Comparison of ENCODE assay signal across 8 cellular contexts in the genomic region with DNA sequence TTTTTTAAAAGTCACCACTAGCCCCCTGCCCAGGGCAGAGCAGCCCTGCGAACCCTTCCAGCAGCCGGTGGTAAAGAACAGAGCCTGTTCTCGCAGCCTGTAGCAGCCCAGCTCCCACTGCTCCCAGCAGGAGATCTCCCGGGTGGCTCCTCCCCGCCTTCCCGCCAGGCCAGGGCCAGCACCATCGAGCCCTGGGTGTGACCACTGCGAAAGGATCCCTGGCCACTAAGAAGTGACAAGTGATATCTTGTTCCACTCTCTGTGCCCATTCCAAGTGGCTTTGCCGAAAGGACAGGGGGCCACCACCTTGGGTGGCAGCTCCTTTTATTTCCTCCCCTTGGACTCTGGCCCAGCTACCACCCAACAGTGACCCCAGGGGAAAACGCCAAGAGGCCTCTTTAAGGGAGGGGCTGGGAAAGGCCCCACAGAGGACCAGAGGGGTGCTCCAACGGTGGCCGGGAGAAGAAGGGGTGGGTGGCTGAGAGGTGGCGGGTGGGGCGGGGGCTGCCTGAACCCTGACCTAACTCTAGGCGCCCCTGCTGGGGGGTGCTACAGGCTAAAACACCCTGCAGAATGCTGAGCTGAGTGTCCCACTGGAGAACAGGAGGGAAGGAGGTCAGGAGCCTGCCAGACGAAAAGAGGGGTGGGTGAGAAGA. TPM values are rescaled to one million over a fixed set of nuclear protein-coding genes. Genes with fewer than 3 reads are reported as not detected.
DNase-seq lines count a peak whose midpoint lies in the region; ATAC-seq and TF ChIP-seq lines count a peak whose summit lies in the region.

No MANE protein-coding gene starts in this region.

- no peaks in the 10 kb centered on the region for H3K36me3 ChIP-seq in CD8-positive, alpha-beta memory T cell (ENCODE audit: insufficient read depth, low read length)
- H3K36me3 ChIP-seq in RWPE2 (ENCODE audit: low read depth) (no peaks in the 10 kb centered on the region), esophagus muscularis mucosa (peaks cover 0 to 9% (median 3%) of the 10 kb centered on the region in 4 donors), neural progenitor cell (no peaks in the 10 kb centered on the region)

- H3K9ac ChIP-seq in neural progenitor cell, result no peak overlapping the region

- in situ Hi-C loops in GM13976 (cut with MboI; ENCODE audit: low sequenced_read_pairs, unreplicated experiment), result no loop called here

- no peak overlapping the region for H2AFZ ChIP-seq in neural progenitor cell (replicated peaks)

- peaks cover 6% of the 10 kb centered on the region for H3K79me2 ChIP-seq in neural progenitor cell (ENCODE audit: low read depth)

- 37% methylated on average over 11 of the region's 16 CpGs for WGBS in esophagus muscularis mucosa

- no peaks in the 10 kb centered on the region for H3K27me3 Mint-ChIP-seq in CD8-positive, alpha-beta memory T cell
- H3K27me3 Mint-ChIP-seq in neural progenitor cell (ENCODE audit: insufficient read depth, low read depth), result peaks cover 12% of the 10 kb centered on the region

- H3K4me3 ChIP-seq in CD8-positive, alpha-beta memory T cell (ENCODE audit: low read length), result peak overlapping the region; percentile 50
- peak overlapping the region; percentile 100 for H3K4me3 ChIP-seq in RWPE2 (ENCODE audit: severe bottlenecking)
- H3K4me3 ChIP-seq in esophagus muscularis mucosa, result peak overlapping the region; percentile 75 to 92 (median 82)
- peak overlapping the region; percentile 75 for H3K4me3 ChIP-seq in neural progenitor cell

- no peak for DNase-seq in CD8-positive, alpha-beta memory T cell
- DNase-seq in RWPE2 (ENCODE audit: low spot score), result no peak
- no peak for DNase-seq in esophagus muscularis mucosa (ENCODE audit: extremely low spot score)
- DNase-seq in neural progenitor cell (ENCODE audit: low spot score), result no peak
- DNase-seq in GM13976 (ENCODE audit: low spot score), result no peak
- no peak for DNase-seq in NCI-H226
- no peak for DNase-seq in NCI-H187 treated with DMSO at 0.1 percent for 48 hours (lab: John Stamatoyannopoulos, UW)
- DNase-seq in MV-4-11 (lab: John Stamatoyannopoulos, UW), result no peak

- intact Hi-C loops in esophagus muscularis mucosa (cut with DNase I), result no loop called here

- H3K27ac ChIP-seq in CD8-positive, alpha-beta memory T cell (ENCODE audit: low read depth, low read length), result peak overlapping the region; percentile 47
- H3K27ac ChIP-seq in RWPE2 (ENCODE audit: poor library complexity, severe bottlenecking), result peak overlapping the region; percentile 77
- H3K27ac ChIP-seq in esophagus muscularis mucosa (replicated peaks in 1 of 4), result peak overlapping the region; percentile 85 to 99 (median 94)
- no peak overlapping the region for H3K27ac ChIP-seq in neural progenitor cell

- TF ChIP-seq CTCF in RWPE2 (IDR thresholded peaks at IDR 0.05; ENCODE audit: poor library complexity, severe bottlenecking), result no peak
- TF ChIP-seq CTCF in esophagus muscularis mucosa (IDR thresholded peaks at IDR 0.05), result no peak
- no peak for TF ChIP-seq CTCF in neural progenitor cell (IDR thresholded peaks at IDR 0.05)
- TF ChIP-seq CTCF in GM13976 (IDR thresholded peaks at IDR 0.05; ENCODE audit: borderline replicate concordance, control extremely low read depth, extremely low read depth, insufficient read depth, missing control alignments), result no peak

- H3K4me1 Mint-ChIP-seq in CD8-positive, alpha-beta memory T cell, result peaks cover 14 to 45% (median 17%) of the 10 kb centered on the region in 3 donors
- peaks cover 17% of the 10 kb centered on the region for H3K4me1 Mint-ChIP-seq in neural progenitor cell

- peaks cover 48% of the 10 kb centered on the region for H4K20me1 ChIP-seq in neural progenitor cell (ENCODE audit: low read depth)

- no peaks in the 10 kb centered on the region for H3K9me3 ChIP-seq in CD8-positive, alpha-beta memory T cell (ENCODE audit: low read length)
- H3K9me3 ChIP-seq in RWPE2 (ENCODE audit: severe bottlenecking), result no peaks in the 10 kb centered on the region
- H3K9me3 ChIP-seq in esophagus muscularis mucosa, result no peaks in the 10 kb centered on the region
- no peaks in the 10 kb centered on the region for H3K9me3 ChIP-seq in neural progenitor cell (ENCODE audit: low read depth)

- H3K27ac Mint-ChIP-seq in CD8-positive, alpha-beta memory T cell, result peak overlapping the region in 6 of 8 donors; percentile 42 to 85 (median 68)
- no peak overlapping the region for H3K27ac Mint-ChIP-seq in neural progenitor cell

- CTCF ChIA-PET in CD8-positive, alpha-beta memory T cell (lab: Charles Lee), result interaction anchor here (2.1 kb wide), 2 partner anchors 16 to 29 kb away, joined by 5 to 15 read pairs; no protein-coding TSS in a partner anchor

- TF ChIP-seq EP300 in esophagus muscularis mucosa (IDR thresholded peaks at IDR 0.05), result no peak

- no peak for ATAC-seq in RWPE2 (ENCODE audit: low read depth)

- no peak for TF ChIP-seq POLR2A in esophagus muscularis mucosa (IDR thresholded peaks at IDR 0.05; ENCODE audit: low read depth)

- H3K27me3 ChIP-seq in CD8-positive, alpha-beta memory T cell (ENCODE audit: insufficient read depth, low read length, poor library complexity, severe bottlenecking), result no peaks in the 10 kb centered on the region
- no peaks in the 10 kb centered on the region for H3K27me3 ChIP-seq in RWPE2 (ENCODE audit: insufficient read depth, poor library complexity, severe bottlenecking)
- no peaks in the 10 kb centered on the region for H3K27me3 ChIP-seq in esophagus muscularis mucosa
- H3K27me3 ChIP-seq in neural progenitor cell, result peaks cover 41% of the 10 kb centered on the region

- H3K4me1 ChIP-seq in CD8-positive, alpha-beta memory T cell (ENCODE audit: insufficient read depth, low read length), result peaks cover 23% of the 10 kb centered on the region
- H3K4me1 ChIP-seq in RWPE2 (ENCODE audit: insufficient read depth, poor library complexity, severe bottlenecking) (no peaks in the 10 kb centered on the region), esophagus muscularis mucosa (peaks cover 63 to 77% (median 71%) of the 10 kb centered on the region in 4 donors), neural progenitor cell (peaks cover 38% of the 10 kb centered on the region)

- H3F3A ChIP-seq in neural progenitor cell (ENCODE audit: low read depth), result peaks cover 29% of the 10 kb centered on the region

- H3K9me3 Mint-ChIP-seq in CD8-positive, alpha-beta memory T cell, result no peaks in the 10 kb centered on the region
- H3K9me3 Mint-ChIP-seq in neural progenitor cell, result no peaks in the 10 kb centered on the region

- H3K4me2 ChIP-seq in neural progenitor cell, result peak overlapping the region; percentile 98

- peaks cover 0 to 2% (median 0%) of the 10 kb centered on the region in 3 donors for H3K36me3 Mint-ChIP-seq in CD8-positive, alpha-beta memory T cell
- H3K36me3 Mint-ChIP-seq in neural progenitor cell, result no peaks in the 10 kb centered on the region

- POLR2A ChIA-PET in CD8-positive, alpha-beta memory T cell (lab: Charles Lee), result interaction anchor here (1.4 to 4.7 kb wide), 3 partner anchors 14 to 28 kb away, joined by 5 to 59 read pairs (median 6); no protein-coding TSS in a partner anchor

- H3K4me3 Mint-ChIP-seq in CD8-positive, alpha-beta memory T cell, result peak overlapping the region; percentile 70 to 94 (median 77)
- H3K4me3 Mint-ChIP-seq in neural progenitor cell, result peak overlapping the region; percentile 80

RNA-seq across cellular contexts. Expression of a gene that starts 1.6 kb away (rescaled TPM):
- 1 to 10 TPM; 9.0 to 9.1 TPM for total RNA-seq in CD8-positive, alpha-beta memory T cell
- 2.9 TPM for polyA plus RNA-seq in CD8-positive, alpha-beta memory T cell
- total RNA-seq in esophagus muscularis mucosa, result 100 to 1,000 TPM in 3 of 4 donors, 10 to 100 TPM in 1; 93.8 to 192 (median 142) TPM
- 4.5 and 9.1 TPM in 2 replicates for total RNA-seq in neural progenitor cell (ENCODE audit: low replicate concordance)

RNA-seq across cellular contexts. Expression of a gene that starts 25.2 kb away (rescaled TPM):
- total RNA-seq in CD8-positive, alpha-beta memory T cell, result 10 to 100 TPM; 46.4 to 50.2 TPM
- polyA plus RNA-seq in CD8-positive, alpha-beta memory T cell, result 74.9 TPM
- total RNA-seq in esophagus muscularis mucosa, result 10 to 100 TPM; 33.6 to 77.6 (median 59.4) TPM
- 16.3 and 46.2 TPM in 2 replicates for total RNA-seq in neural progenitor cell (ENCODE audit: low replicate concordance)

Comparison
In these comparisons a context has a peak if more than half of its experiments do, and no peak if none do; other contexts are left out.
1. H3K4me3 ChIP-seq: peak in every context shown above with its lines; median percentile 100 in RWPE2; 82 in esophagus muscularis mucosa; 75 in neural progenitor cell; 50 in CD8-positive, alpha-beta memory T cell.